In the genomic region with DNA sequence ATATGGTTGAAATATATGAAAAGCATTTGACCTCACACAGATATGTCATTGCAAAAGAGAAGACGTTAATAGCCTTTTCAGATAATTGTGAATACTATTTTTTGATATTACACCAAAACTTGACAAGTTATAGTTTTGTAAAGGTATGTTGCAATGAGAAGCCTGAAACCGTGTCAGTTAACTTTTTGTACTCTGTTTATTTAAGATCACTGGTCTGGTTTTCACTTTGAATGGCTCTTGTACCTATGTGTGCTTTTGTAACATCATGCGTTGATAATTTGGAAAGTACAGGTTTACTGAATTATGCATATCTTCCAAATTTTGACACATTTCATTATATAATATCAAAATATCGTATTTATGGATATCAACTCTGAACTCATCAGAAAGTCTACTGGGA, we compare ENCODE assay signal across 1 cellular context.
TF ChIP-seq lines count a peak whose summit lies in the region.

No MANE protein-coding gene starts in this region.

TF ChIP-seq in K562, 482 proteins besides CTCF, POLR2A, EP300 and RAD21 (continued from another document):
- TF ChIP-seq, protein P1, sequence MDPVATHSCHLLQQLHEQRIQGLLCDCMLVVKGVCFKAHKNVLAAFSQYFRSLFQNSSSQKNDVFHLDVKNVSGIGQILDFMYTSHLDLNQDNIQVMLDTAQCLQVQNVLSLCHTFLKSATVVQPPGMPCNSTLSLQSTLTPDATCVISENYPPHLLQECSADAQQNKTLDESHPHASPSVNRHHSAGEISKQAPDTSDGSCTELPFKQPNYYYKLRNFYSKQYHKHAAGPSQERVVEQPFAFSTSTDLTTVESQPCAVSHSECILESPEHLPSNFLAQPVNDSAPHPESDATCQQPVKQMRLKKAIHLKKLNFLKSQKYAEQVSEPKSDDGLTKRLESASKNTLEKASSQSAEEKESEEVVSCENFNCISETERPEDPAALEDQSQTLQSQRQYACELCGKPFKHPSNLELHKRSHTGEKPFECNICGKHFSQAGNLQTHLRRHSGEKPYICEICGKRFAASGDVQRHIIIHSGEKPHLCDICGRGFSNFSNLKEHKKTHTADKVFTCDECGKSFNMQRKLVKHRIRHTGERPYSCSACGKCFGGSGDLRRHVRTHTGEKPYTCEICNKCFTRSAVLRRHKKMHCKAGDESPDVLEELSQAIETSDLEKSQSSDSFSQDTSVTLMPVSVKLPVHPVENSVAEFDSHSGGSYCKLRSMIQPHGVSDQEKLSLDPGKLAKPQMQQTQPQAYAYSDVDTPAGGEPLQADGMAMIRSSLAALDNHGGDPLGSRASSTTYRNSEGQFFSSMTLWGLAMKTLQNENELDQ (CRISPR knock-in tag; IDR thresholded peaks at IDR 0.05; ENCODE audit: borderline replicate concordance), result no peak
